1 cellular context compared by ENCODE assay signal in the genomic region with DNA sequence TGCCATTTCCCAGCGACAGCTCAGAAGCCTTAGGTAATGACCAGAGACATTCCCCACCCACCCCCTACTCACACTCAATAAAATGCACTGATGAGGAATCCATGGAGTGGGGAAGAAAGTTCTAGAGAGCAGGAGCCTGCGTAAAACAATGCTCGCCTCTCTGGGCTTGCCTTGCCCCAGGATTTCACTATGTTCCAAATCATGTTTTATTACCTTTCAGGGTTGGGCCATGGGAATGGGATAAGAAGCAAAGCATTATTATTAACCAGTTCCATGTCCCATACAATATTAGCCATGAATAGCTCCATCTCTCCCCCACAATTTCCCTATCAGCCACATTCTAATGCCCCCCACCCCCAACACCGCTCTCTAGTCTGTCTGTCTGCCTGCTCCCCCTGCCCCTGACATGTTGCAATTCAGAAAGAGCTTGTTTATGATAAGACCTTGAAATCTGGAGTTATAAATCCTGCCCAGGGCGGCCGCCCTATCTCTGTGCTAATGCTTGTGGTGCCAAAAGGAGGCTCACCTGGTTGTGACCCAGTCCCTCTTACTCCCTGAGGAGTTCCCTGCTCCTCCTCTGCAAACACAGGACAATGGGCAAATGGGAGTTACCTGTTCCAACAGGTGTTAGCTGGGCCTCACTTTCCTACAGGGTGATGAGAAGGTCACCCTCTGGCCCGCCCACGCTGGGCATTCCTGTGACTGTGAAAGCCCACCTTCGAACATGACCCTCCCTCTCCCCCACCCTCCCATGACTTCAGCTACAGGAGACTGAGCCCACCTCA.
TF ChIP-seq lines count a peak whose summit lies in the region.

No MANE protein-coding gene starts in this region.

TF ChIP-seq in HepG2, 621 proteins besides CTCF, POLR2A, EP300 and RAD21:
- TF ChIP-seq AHR (CRISPR knock-in tag; IDR thresholded peaks at IDR 0.05) (no peak), SUZ12 (IDR thresholded peaks at IDR 0.05; ENCODE audit: low read depth, low read length) (no peak), ZNF484 (CRISPR knock-in tag; IDR thresholded peaks at IDR 0.05; ENCODE audit: borderline replicate concordance, low read depth) (no peak)
- TF ChIP-seq, protein P1, sequence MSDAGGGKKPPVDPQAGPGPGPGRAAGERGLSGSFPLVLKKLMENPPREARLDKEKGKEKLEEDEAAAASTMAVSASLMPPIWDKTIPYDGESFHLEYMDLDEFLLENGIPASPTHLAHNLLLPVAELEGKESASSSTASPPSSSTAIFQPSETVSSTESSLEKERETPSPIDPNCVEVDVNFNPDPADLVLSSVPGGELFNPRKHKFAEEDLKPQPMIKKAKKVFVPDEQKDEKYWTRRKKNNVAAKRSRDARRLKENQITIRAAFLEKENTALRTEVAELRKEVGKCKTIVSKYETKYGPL (CRISPR knock-in tag; IDR thresholded peaks at IDR 0.05), result no peak
- TF ChIP-seq, protein P2, sequence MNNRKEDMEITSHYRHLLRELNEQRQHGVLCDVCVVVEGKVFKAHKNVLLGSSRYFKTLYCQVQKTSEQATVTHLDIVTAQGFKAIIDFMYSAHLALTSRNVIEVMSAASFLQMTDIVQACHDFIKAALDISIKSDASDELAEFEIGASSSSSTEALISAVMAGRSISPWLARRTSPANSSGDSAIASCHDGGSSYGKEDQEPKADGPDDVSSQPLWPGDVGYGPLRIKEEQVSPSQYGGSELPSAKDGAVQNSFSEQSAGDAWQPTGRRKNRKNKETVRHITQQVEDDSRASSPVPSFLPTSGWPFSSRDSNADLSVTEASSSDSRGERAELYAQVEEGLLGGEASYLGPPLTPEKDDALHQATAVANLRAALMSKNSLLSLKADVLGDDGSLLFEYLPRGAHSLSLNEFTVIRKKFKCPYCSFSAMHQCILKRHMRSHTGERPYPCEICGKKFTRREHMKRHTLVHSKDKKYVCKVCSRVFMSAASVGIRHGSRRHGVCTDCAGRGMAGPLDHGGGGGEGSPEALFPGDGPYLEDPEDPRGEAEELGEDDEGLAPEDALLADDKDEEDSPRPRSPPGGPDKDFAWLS (CRISPR knock-in tag; IDR thresholded peaks at IDR 0.05; ENCODE audit: borderline replicate concordance), result no peak
- TF ChIP-seq, protein P3, sequence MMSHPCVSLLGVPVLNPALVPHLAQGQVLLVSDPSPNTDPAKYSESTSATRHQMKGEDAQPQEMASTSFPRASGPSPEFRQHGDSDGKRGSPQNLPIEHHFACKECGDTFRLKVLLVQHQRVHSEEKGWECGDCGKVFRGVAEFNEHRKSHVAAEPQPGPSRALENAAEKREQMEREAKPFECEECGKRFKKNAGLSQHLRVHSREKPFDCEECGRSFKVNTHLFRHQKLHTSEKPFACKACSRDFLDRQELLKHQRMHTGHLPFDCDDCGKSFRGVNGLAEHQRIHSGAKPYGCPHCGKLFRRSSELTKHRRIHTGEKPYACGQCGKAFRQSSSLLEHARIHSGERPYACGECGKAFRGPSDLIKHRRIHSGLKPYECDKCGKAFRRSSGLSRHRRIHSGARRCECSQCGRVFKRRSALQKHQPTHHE (CRISPR knock-in tag; IDR thresholded peaks at IDR 0.05; ENCODE audit: borderline replicate concordance), result no peak
